In the genomic region with DNA sequence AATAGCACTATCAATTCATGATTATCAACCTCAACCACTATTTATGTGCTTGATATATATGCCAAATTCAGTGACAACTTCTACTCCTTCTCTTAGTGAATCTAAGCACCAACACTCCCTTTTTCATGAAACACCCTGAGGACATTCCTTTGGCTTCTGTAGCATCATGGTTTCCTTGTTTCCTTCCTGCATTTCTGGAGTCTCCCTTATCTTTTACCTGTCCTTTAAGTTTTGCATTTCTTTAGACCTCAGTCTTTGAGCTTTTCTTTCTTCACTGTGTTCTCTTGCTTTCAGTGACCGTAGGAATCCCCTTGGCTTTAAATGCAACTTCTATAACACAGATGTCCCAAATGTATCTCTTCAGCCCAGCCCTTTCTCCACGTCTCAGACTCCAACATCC, we compare ENCODE assay signal across 2 cellular contexts.
TF ChIP-seq lines count a peak whose summit lies in the region.

No MANE protein-coding gene starts in this region.

TF ChIP-seq in GM23338, 12 proteins besides CTCF, POLR2A, EP300 and RAD21 (continued from another document):
- TF ChIP-seq, protein P1, sequence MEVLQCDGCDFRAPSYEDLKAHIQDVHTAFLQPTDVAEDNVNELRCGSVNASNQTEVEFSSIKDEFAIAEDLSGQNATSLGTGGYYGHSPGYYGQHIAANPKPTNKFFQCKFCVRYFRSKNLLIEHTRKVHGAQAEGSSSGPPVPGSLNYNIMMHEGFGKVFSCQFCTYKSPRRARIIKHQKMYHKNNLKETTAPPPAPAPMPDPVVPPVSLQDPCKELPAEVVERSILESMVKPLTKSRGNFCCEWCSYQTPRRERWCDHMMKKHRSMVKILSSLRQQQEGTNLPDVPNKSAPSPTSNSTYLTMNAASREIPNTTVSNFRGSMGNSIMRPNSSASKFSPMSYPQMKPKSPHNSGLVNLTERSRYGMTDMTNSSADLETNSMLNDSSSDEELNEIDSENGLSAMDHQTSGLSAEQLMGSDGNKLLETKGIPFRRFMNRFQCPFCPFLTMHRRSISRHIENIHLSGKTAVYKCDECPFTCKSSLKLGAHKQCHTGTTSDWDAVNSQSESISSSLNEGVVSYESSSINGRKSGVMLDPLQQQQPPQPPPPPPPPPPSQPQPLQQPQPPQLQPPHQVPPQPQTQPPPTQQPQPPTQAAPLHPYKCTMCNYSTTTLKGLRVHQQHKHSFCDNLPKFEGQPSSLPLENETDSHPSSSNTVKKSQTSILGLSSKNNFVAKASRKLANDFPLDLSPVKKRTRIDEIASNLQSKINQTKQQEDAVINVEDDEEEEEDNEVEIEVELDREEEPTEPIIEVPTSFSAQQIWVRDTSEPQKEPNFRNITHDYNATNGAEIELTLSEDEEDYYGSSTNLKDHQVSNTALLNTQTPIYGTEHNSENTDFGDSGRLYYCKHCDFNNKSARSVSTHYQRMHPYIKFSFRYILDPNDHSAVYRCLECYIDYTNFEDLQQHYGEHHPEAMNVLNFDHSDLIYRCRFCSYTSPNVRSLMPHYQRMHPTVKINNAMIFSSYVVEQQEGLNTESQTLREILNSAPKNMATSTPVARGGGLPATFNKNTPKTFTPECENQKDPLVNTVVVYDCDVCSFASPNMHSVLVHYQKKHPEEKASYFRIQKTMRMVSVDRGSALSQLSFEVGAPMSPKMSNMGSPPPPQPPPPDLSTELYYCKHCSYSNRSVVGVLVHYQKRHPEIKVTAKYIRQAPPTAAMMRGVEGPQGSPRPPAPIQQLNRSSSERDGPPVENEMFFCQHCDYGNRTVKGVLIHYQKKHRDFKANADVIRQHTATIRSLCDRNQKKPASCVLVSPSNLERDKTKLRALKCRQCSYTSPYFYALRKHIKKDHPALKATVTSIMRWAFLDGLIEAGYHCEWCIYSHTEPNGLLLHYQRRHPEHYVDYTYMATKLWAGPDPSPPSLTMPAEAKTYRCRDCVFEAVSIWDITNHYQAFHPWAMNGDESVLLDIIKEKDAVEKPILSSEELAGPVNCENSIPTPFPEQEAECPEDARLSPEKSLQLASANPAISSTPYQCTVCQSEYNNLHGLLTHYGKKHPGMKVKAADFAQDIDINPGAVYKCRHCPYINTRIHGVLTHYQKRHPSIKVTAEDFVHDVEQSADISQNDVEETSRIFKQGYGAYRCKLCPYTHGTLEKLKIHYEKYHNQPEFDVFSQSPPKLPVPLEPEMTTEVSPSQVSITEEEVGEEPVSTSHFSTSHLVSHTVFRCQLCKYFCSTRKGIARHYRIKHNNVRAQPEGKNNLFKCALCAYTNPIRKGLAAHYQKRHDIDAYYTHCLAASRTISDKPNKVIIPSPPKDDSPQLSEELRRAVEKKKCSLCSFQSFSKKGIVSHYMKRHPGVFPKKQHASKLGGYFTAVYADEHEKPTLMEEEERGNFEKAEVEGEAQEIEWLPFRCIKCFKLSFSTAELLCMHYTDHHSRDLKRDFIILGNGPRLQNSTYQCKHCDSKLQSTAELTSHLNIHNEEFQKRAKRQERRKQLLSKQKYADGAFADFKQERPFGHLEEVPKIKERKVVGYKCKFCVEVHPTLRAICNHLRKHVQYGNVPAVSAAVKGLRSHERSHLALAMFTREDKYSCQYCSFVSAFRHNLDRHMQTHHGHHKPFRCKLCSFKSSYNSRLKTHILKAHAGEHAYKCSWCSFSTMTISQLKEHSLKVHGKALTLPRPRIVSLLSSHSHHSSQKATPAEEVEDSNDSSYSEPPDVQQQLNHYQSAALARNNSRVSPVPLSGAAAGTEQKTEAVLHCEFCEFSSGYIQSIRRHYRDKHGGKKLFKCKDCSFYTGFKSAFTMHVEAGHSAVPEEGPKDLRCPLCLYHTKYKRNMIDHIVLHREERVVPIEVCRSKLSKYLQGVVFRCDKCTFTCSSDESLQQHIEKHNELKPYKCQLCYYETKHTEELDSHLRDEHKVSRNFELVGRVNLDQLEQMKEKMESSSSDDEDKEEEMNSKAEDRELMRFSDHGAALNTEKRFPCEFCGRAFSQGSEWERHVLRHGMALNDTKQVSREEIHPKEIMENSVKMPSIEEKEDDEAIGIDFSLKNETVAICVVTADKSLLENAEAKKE (CRISPR knock-in tag; IDR thresholded peaks at IDR 0.05) = no peak
- TF ChIP-seq STAT1 (IDR thresholded peaks at IDR 0.05; ENCODE audit: unreplicated experiment) (no peak), NANOG (IDR thresholded peaks at IDR 0.05; ENCODE audit: borderline replicate concordance) (no peak), JUNB (IDR thresholded peaks at IDR 0.05; ENCODE audit: unreplicated experiment) (no peak), ZNF331 (CRISPR knock-in tag; IDR thresholded peaks at IDR 0.05; ENCODE audit: low read depth) (no peak), CREB1 (CRISPR knock-in tag; IDR thresholded peaks at IDR 0.05; ENCODE audit: low read depth) (no peak), POLR2AphosphoS5 (IDR thresholded peaks at IDR 0.05; ENCODE audit: low read depth) (no peak)
- TF ChIP-seq, protein P2, sequence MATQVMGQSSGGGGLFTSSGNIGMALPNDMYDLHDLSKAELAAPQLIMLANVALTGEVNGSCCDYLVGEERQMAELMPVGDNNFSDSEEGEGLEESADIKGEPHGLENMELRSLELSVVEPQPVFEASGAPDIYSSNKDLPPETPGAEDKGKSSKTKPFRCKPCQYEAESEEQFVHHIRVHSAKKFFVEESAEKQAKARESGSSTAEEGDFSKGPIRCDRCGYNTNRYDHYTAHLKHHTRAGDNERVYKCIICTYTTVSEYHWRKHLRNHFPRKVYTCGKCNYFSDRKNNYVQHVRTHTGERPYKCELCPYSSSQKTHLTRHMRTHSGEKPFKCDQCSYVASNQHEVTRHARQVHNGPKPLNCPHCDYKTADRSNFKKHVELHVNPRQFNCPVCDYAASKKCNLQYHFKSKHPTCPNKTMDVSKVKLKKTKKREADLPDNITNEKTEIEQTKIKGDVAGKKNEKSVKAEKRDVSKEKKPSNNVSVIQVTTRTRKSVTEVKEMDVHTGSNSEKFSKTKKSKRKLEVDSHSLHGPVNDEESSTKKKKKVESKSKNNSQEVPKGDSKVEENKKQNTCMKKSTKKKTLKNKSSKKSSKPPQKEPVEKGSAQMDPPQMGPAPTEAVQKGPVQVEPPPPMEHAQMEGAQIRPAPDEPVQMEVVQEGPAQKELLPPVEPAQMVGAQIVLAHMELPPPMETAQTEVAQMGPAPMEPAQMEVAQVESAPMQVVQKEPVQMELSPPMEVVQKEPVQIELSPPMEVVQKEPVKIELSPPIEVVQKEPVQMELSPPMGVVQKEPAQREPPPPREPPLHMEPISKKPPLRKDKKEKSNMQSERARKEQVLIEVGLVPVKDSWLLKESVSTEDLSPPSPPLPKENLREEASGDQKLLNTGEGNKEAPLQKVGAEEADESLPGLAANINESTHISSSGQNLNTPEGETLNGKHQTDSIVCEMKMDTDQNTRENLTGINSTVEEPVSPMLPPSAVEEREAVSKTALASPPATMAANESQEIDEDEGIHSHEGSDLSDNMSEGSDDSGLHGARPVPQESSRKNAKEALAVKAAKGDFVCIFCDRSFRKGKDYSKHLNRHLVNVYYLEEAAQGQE (IDR thresholded peaks at IDR 0.05; ENCODE audit: unreplicated experiment) = no peak
TF ChIP-seq in GM23338: peak in this region for 0.

TF ChIP-seq in WTC11, 78 proteins besides CTCF, POLR2A, EP300 and RAD21 (continued from another document):
- TF ChIP-seq, protein P3, sequence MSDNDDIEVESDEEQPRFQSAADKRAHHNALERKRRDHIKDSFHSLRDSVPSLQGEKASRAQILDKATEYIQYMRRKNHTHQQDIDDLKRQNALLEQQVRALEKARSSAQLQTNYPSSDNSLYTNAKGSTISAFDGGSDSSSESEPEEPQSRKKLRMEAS (CRISPR knock-in tag; IDR thresholded peaks at IDR 0.05) = no peak
- TF ChIP-seq NFATC4 (CRISPR knock-in tag; IDR thresholded peaks at IDR 0.05) = no peak
- no peak for TF ChIP-seq ZNF121 (CRISPR knock-in tag; IDR thresholded peaks at IDR 0.05)
- no peak for TF ChIP-seq EMX1 (CRISPR knock-in tag; IDR thresholded peaks at IDR 0.05)
- TF ChIP-seq, protein P4, sequence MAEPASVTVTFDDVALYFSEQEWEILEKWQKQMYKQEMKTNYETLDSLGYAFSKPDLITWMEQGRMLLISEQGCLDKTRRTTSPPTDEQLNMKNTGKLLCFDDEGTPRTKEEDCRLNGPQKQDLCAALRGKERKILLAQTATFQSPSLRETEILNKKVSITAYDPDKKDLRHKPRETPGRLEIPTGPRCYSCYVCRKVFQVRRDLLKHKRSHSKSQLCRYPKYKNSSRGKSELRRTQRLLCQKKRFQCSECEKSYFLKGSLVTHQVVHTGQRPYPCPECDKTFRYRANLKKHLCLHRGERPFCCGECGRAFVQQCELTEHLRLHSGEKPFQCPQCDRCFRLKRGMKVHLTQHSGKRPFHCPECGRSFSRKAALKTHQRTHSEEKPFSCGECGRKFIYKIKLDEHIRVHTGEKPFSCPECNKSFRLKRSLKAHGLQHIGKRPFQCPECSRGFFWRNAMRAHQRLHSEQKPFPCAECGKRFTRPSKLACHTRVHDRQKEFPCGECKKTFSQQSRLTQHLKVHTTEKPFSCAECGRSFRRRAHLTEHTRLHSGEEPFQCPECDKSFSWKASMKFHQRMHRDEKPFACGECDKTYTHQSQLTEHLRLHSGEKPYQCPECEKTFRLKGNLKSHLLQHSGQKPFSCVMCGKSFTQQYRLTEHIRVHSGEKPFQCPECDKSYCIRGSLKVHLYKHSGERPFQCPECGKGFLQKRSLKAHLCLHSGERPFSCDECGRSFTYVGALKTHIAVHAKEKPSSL (CRISPR knock-in tag; conservative IDR thresholded peaks at IDR 0.05) = no peak
- TF ChIP-seq, protein P5, sequence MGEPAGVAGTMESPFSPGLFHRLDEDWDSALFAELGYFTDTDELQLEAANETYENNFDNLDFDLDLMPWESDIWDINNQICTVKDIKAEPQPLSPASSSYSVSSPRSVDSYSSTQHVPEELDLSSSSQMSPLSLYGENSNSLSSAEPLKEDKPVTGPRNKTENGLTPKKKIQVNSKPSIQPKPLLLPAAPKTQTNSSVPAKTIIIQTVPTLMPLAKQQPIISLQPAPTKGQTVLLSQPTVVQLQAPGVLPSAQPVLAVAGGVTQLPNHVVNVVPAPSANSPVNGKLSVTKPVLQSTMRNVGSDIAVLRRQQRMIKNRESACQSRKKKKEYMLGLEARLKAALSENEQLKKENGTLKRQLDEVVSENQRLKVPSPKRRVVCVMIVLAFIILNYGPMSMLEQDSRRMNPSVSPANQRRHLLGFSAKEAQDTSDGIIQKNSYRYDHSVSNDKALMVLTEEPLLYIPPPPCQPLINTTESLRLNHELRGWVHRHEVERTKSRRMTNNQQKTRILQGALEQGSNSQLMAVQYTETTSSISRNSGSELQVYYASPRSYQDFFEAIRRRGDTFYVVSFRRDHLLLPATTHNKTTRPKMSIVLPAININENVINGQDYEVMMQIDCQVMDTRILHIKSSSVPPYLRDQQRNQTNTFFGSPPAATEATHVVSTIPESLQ (CRISPR knock-in tag; IDR thresholded peaks at IDR 0.05) = no peak
- TF ChIP-seq, protein P6, sequence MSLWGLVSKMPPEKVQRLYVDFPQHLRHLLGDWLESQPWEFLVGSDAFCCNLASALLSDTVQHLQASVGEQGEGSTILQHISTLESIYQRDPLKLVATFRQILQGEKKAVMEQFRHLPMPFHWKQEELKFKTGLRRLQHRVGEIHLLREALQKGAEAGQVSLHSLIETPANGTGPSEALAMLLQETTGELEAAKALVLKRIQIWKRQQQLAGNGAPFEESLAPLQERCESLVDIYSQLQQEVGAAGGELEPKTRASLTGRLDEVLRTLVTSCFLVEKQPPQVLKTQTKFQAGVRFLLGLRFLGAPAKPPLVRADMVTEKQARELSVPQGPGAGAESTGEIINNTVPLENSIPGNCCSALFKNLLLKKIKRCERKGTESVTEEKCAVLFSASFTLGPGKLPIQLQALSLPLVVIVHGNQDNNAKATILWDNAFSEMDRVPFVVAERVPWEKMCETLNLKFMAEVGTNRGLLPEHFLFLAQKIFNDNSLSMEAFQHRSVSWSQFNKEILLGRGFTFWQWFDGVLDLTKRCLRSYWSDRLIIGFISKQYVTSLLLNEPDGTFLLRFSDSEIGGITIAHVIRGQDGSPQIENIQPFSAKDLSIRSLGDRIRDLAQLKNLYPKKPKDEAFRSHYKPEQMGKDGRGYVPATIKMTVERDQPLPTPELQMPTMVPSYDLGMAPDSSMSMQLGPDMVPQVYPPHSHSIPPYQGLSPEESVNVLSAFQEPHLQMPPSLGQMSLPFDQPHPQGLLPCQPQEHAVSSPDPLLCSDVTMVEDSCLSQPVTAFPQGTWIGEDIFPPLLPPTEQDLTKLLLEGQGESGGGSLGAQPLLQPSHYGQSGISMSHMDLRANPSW (CRISPR knock-in tag; conservative IDR thresholded peaks at IDR 0.05; ENCODE audit: low read depth) = no peak
- no peak for TF ChIP-seq NR3C1 (CRISPR knock-in tag; conservative IDR thresholded peaks at IDR 0.05; ENCODE audit: low read depth)
